In genomic region chr3:88036221-88036620, GRCh38 we compare ENCODE assay signal across 8 cellular contexts.
"Had no signal": no experiment of that assay in that cellular context is flagged by ENCODE, and none has a peak within 500 bp of the region (broad histone marks: within the 10 kb centered on the region; RNA-seq: fewer than 3 reads in every experiment).

No MANE protein-coding gene starts in this region.

- H3K27ac Mint-ChIP-seq: GM23338, H9 had no signal

- FAIRE-seq: H1, H54, HTR-8/SVneo had no signal

- DNase-seq: H9, HCEC 1CT, KBM-7 had no signal

- H3K4me3 ChIP-seq: GM23338 had no signal

- H2AFZ ChIP-seq: GM23338 had no signal

- H3K4me2 ChIP-seq: GM23338, KMS-11 had no signal

- ATAC-seq: GM23338 had no signal

- H3K4me3 Mint-ChIP-seq: GM23338, H9 had no signal

- H3K9me3 Mint-ChIP-seq: GM23338, H9 had no signal

- H3K27ac ChIP-seq: KMS-11 had no signal

- H3K9ac ChIP-seq: KMS-11 had no signal
